In the genomic region with DNA sequence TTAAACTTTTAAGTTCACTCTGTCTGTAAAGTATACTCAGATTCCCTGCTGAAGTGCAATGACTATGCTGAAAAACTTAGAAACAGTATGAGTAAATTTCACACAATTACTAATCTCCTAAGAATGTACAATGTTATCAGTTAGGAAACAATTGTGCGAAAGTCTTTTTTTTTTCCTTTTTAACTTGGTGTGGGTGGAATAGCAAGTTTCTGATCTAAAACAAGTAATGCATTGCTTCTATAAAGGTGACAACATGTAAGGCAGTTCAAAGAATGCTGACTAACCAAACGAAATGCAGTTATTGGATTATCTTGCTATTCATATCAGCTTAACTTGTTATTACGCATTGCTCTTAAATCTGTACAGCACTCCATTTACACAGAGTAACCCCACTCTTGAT, we compare ENCODE assay signal across 12 cellular contexts. TPM values are rescaled to one million over a fixed set of nuclear protein-coding genes. Genes with fewer than 3 reads are reported as not detected.
A peak's percentile ranks its signal among the peaks of the same experiment; 100 is the strongest.
DNase-seq lines count a peak whose midpoint lies in the region; ATAC-seq and TF ChIP-seq lines count a peak whose summit lies in the region.
"Had no signal": no experiment of that assay in that cellular context is flagged by ENCODE, and none has a peak within 500 bp of the region (broad histone marks: within the 10 kb centered on the region; RNA-seq: fewer than 3 reads in every experiment).

No MANE protein-coding gene starts in this region.

- no peak for DNase-seq in activated naive CD4-positive, alpha-beta T cell treated with anti-CD3 and anti-CD28 coated beads for 36 hours
- DNase-seq in activated naive CD4-positive, alpha-beta T cell (lab: John Stamatoyannopoulos, UW): no peak
- no peak for DNase-seq in activated T-helper 1 cell treated with anti-CD3 and anti-CD28 coated beads, Interleukin-12 subunit alpha, Interleukin-12 subunit beta, Interleukin-2, Interleukin-4 antibody, amounts not matched to agents 30 ng/mL and 10 ng/mL and 1 ng/mL, durations not matched to agents 14 hours and 24 hours and 36 hours (ENCODE audit: low spot score)
- peak; percentile 30 for DNase-seq in fibroblast of the conjunctiva (ENCODE audit: low read depth)
- no peak for DNase-seq in thoracic aorta (ENCODE audit: low spot score)
- no peak for DNase-seq in H7
- DNase-seq in effector CD8-positive, alpha-beta T cell (lab: John Stamatoyannopoulos, UW): no peak
- no peak for DNase-seq in COR-L47 (lab: John Stamatoyannopoulos, UW)
- DNase-seq: hypothalamus, NCI-H1048 had no signal

- H3K9me3 Mint-ChIP-seq in activated naive CD4-positive, alpha-beta T cell treated with anti-CD3 and anti-CD28 coated beads for 36 hours: peaks cover 4% of the 10 kb centered on the region
- H3K9me3 Mint-ChIP-seq in activated T-helper 1 cell treated with anti-CD3 and anti-CD28 coated beads, Interleukin-12 subunit alpha, Interleukin-12 subunit beta, Interleukin-2, Interleukin-4 antibody, amounts not matched to agents 30 ng/mL and 10 ng/mL and 1 ng/mL, durations not matched to agents 14 hours and 24 hours and 36 hours: peaks cover 11% of the 10 kb centered on the region
- H3K9me3 Mint-ChIP-seq: nephron had no signal

- H3K27me3 ChIP-seq in thoracic aorta (replicated peaks; ENCODE audit: insufficient read depth): no peaks in the 10 kb centered on the region
- no peaks in the 10 kb centered on the region for H3K27me3 ChIP-seq in H7 (ENCODE audit: control insufficient read depth, insufficient read depth, low read length)

- no peaks in the 10 kb centered on the region for H3K27me3 Mint-ChIP-seq in activated naive CD4-positive, alpha-beta T cell treated with anti-CD3 and anti-CD28 coated beads for 36 hours (ENCODE audit: low read depth)
- H3K27me3 Mint-ChIP-seq in activated T-helper 1 cell treated with anti-CD3 and anti-CD28 coated beads, Interleukin-12 subunit alpha, Interleukin-12 subunit beta, Interleukin-2, Interleukin-4 antibody, amounts not matched to agents 30 ng/mL and 10 ng/mL and 1 ng/mL, durations not matched to agents 14 hours and 24 hours and 36 hours (ENCODE audit: insufficient read depth): no peaks in the 10 kb centered on the region
- H3K27me3 Mint-ChIP-seq: B cell had no signal

- peaks cover 29% of the 10 kb centered on the region for H3K36me3 Mint-ChIP-seq in activated naive CD4-positive, alpha-beta T cell treated with anti-CD3 and anti-CD28 coated beads for 36 hours (ENCODE audit: low read depth)
- peaks cover 37% of the 10 kb centered on the region for H3K36me3 Mint-ChIP-seq in activated T-helper 1 cell treated with anti-CD3 and anti-CD28 coated beads, Interleukin-12 subunit alpha, Interleukin-12 subunit beta, Interleukin-2, Interleukin-4 antibody, amounts not matched to agents 30 ng/mL and 10 ng/mL and 1 ng/mL, durations not matched to agents 14 hours and 24 hours and 36 hours (ENCODE audit: low read depth)

- no peak overlapping the region for H3K4me3 ChIP-seq in thoracic aorta
- no peak overlapping the region for H3K4me3 ChIP-seq in H7 (ENCODE audit: insufficient read depth, low read depth, low read length)

- peaks cover 20% of the 10 kb centered on the region for H3K4me1 Mint-ChIP-seq in activated naive CD4-positive, alpha-beta T cell treated with anti-CD3 and anti-CD28 coated beads for 36 hours (ENCODE audit: low read depth)
- H3K4me1 Mint-ChIP-seq in activated T-helper 1 cell treated with anti-CD3 and anti-CD28 coated beads, Interleukin-12 subunit alpha, Interleukin-12 subunit beta, Interleukin-2, Interleukin-4 antibody, amounts not matched to agents 30 ng/mL and 10 ng/mL and 1 ng/mL, durations not matched to agents 14 hours and 24 hours and 36 hours (ENCODE audit: low read depth): peaks cover 23% of the 10 kb centered on the region
- H3K4me1 Mint-ChIP-seq: B cell, nephron had no signal

- peaks cover 3 to 32% of the 10 kb centered on the region in 2 donors for H3K4me1 ChIP-seq in thoracic aorta (ENCODE audit: control insufficient read depth in 1 of 2, low read depth in 2 of 2)

- H3K9me3 ChIP-seq in thoracic aorta: no peaks in the 10 kb centered on the region

- peak overlapping the region in 1 of 2 donors; percentile 31 for H3K27ac ChIP-seq in thoracic aorta

- CTCF ChIA-PET in activated naive CD4-positive, alpha-beta T cell treated with anti-CD3 and anti-CD28 coated beads for 36 hours (lab: Charles Lee): interaction anchor here (1.0 to 1.3 kb wide), 2 partner anchors 12 to 82 kb away, joined by 3 to 4 read pairs; no protein-coding TSS in a partner anchor

- intact Hi-C loops in activated naive CD4-positive, alpha-beta T cell treated with anti-CD3 and anti-CD28 coated beads for 36 hours (cut with micrococcal nuclease): loop anchor here (1.0 to 5.0 kb wide), 2 partner anchors 145 to 280 kb away; a partner anchor contains a TSS
- intact Hi-C loops in activated T-helper 1 cell treated with anti-CD3 and anti-CD28 coated beads, Interleukin-12 subunit alpha, Interleukin-12 subunit beta, Interleukin-2, Interleukin-4 antibody, amounts not matched to agents 30 ng/mL and 10 ng/mL and 1 ng/mL, durations not matched to agents 14 hours and 24 hours and 36 hours (cut with micrococcal nuclease): loop anchor here (1.0 to 10.0 kb wide), 5 partner anchors 18 to 353 kb away; a partner anchor contains a TSS

- H3K4me3 Mint-ChIP-seq in activated naive CD4-positive, alpha-beta T cell treated with anti-CD3 and anti-CD28 coated beads for 36 hours: no peak overlapping the region
- no peak overlapping the region for H3K4me3 Mint-ChIP-seq in activated T-helper 1 cell treated with anti-CD3 and anti-CD28 coated beads, Interleukin-12 subunit alpha, Interleukin-12 subunit beta, Interleukin-2, Interleukin-4 antibody, amounts not matched to agents 30 ng/mL and 10 ng/mL and 1 ng/mL, durations not matched to agents 14 hours and 24 hours and 36 hours
- H3K4me3 Mint-ChIP-seq: B cell, nephron had no signal

- H3K27ac Mint-ChIP-seq in activated naive CD4-positive, alpha-beta T cell treated with anti-CD3 and anti-CD28 coated beads for 36 hours: peak overlapping the region; percentile 36
- H3K27ac Mint-ChIP-seq in activated T-helper 1 cell treated with anti-CD3 and anti-CD28 coated beads, Interleukin-12 subunit alpha, Interleukin-12 subunit beta, Interleukin-2, Interleukin-4 antibody, amounts not matched to agents 30 ng/mL and 10 ng/mL and 1 ng/mL, durations not matched to agents 14 hours and 24 hours and 36 hours: peak overlapping the region; percentile 58
- H3K27ac Mint-ChIP-seq: B cell, nephron had no signal

- peak; percentile 49 for ATAC-seq in thoracic aorta (ENCODE audit: insufficient number of reproducible peaks, low FRiP score, low read depth)

- TF ChIP-seq CTCF in thoracic aorta (IDR thresholded peaks at IDR 0.05): no peak

- H3K36me3 ChIP-seq in thoracic aorta: peaks cover 8% of the 10 kb centered on the region
- H3K36me3 ChIP-seq in H7 (replicated peaks; ENCODE audit: control insufficient read depth, insufficient read depth, low read length): peaks cover 3% of the 10 kb centered on the region; the same call in 1 of the 2 replicates

RNA-seq across cellular contexts. Expression of a gene that starts 19.3 kb away (rescaled TPM):
- 1 to 10 TPM; 1.1 TPM for total RNA-seq in activated naive CD4-positive, alpha-beta T cell treated with anti-CD3 and anti-CD28 coated beads for 36 hours
- total RNA-seq in activated T-helper 1 cell treated with anti-CD3 and anti-CD28 coated beads, Interleukin-12 subunit alpha, Interleukin-12 subunit beta, Interleukin-2, Interleukin-4 antibody, amounts not matched to agents 30 ng/mL and 10 ng/mL and 1 ng/mL, durations not matched to agents 14 hours and 24 hours and 36 hours: 1.1 TPM in 2 replicates
- 1 to 10 TPM; 3.0 to 4.1 TPM for total RNA-seq in thoracic aorta
- 9.3 and 9.7 TPM in 2 replicates for total RNA-seq in H7 (2014; rRNA removed; shearing (Covaris generic))
